In genomic region chr11:94059065-94059464, GRCh38 we compare ENCODE assay signal across 9 cellular contexts. TPM values are rescaled to one million over a fixed set of nuclear protein-coding genes. Genes with fewer than 3 reads are reported as not detected.
"Had no signal": no experiment of that assay in that cellular context is flagged by ENCODE, and none has a peak within 500 bp of the region (broad histone marks: within the 10 kb centered on the region; RNA-seq: fewer than 3 reads in every experiment).

No MANE protein-coding gene starts in this region.

- H3K9me3 ChIP-seq: HAP-1 had no signal

- H3K4me3 ChIP-seq: GM23248, HAP-1 had no signal

- ATAC-seq: HCT116 had no signal

- H3K36me3 ChIP-seq: HAP-1 had no signal

- DNase-seq: GM23248, GOT3, H7, HFFc6, KG1 had no signal

- H3K27ac ChIP-seq: GM23248, HL-60 had no signal

- H3K9ac ChIP-seq: GM23248 had no signal

- H2AFZ ChIP-seq: GM23248 had no signal

- H3K4me1 ChIP-seq: HAP-1 had no signal

RNA-seq across cellular contexts. Expression of gene HEPHL1, which starts 37.9 kb away (rescaled TPM):
- total RNA-seq: GM23248, H4, H7, HFFc6 had no signal
- polyA plus RNA-seq: GM23248 had no signal
